Comparison of ENCODE assay signal across 2 cellular contexts in the genomic region with DNA sequence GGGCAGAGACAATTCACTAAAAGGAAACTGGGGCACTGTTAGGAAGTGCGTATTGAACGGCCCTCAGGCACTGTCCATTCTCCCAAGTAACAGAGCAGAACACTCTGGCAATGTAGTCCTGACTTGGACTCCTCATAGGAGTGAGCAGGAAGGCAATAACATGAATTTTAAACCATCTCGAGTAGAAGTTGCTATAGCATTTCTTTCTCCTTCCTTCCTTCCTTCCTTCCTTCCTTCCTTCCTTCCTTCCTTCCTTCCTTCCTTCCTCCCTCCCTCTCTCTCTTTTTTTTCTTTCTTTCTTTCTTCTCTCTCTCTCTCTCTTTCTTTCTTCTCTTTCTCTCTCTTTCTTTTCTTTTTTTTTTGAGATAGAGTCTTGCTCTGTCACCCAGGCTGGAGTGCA.
A peak's percentile ranks its signal among the peaks of the same experiment; 100 is the strongest.
TF ChIP-seq lines count a peak whose summit lies in the region.

No MANE protein-coding gene starts in this region.

TF ChIP-seq in HCT116, 20 proteins besides CTCF, POLR2A, EP300 and RAD21:
- no peak for TF ChIP-seq CBX3 (IDR thresholded peaks at IDR 0.05; ENCODE audit: low read depth)

TF ChIP-seq in K562, 482 proteins besides CTCF, POLR2A, EP300 and RAD21:
- TF ChIP-seq SNRNP70 (optimal IDR thresholded peaks at IDR 0.05; ENCODE audit: low read depth, low read length) (no peak), PHB2 (IDR thresholded peaks at IDR 0.05; ENCODE audit: low read depth) (no peak), ZNF79 (CRISPR knock-in tag; IDR thresholded peaks at IDR 0.05; ENCODE audit: low read depth) (no peak)
- TF ChIP-seq, protein P1, sequence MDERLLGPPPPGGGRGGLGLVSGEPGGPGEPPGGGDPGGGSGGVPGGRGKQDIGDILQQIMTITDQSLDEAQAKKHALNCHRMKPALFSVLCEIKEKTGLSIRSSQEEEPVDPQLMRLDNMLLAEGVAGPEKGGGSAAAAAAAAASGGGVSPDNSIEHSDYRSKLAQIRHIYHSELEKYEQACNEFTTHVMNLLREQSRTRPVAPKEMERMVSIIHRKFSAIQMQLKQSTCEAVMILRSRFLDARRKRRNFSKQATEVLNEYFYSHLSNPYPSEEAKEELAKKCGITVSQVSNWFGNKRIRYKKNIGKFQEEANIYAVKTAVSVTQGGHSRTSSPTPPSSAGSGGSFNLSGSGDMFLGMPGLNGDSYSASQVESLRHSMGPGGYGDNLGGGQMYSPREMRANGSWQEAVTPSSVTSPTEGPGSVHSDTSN (CRISPR knock-in tag; IDR thresholded peaks at IDR 0.05; ENCODE audit: low read depth), result no peak
- TF ChIP-seq, protein P1 (tag; conservative IDR thresholded peaks at IDR 0.05; ENCODE audit: low read depth), result no peak
- TF ChIP-seq, protein P2, sequence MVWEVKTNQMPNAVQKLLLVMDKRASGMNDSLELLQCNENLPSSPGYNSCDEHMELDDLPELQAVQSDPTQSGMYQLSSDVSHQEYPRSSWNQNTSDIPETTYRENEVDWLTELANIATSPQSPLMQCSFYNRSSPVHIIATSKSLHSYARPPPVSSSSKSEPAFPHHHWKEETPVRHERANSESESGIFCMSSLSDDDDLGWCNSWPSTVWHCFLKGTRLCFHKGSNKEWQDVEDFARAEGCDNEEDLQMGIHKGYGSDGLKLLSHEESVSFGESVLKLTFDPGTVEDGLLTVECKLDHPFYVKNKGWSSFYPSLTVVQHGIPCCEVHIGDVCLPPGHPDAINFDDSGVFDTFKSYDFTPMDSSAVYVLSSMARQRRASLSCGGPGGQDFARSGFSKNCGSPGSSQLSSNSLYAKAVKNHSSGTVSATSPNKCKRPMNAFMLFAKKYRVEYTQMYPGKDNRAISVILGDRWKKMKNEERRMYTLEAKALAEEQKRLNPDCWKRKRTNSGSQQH (CRISPR knock-in tag; IDR thresholded peaks at IDR 0.05), result no peak
- TF ChIP-seq, protein P3, sequence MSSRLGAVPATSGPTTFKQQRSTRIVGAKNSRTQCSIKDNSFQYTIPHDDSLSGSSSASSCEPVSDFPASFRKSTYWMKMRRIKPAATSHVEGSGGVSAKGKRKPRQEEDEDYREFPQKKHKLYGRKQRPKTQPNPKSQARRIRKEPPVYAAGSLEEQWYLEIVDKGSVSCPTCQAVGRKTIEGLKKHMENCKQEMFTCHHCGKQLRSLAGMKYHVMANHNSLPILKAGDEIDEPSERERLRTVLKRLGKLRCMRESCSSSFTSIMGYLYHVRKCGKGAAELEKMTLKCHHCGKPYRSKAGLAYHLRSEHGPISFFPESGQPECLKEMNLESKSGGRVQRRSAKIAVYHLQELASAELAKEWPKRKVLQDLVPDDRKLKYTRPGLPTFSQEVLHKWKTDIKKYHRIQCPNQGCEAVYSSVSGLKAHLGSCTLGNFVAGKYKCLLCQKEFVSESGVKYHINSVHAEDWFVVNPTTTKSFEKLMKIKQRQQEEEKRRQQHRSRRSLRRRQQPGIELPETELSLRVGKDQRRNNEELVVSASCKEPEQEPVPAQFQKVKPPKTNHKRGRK (tag; IDR thresholded peaks at IDR 0.05), result peak; percentile 87
